ENCODE assay signal across 28 cellular contexts in genomic region chr10:30079423-30079822, GRCh38. TPM values are rescaled to one million over a fixed set of nuclear protein-coding genes. Genes with fewer than 3 reads are reported as not detected.
"Had no signal": no experiment of that assay in that cellular context is flagged by ENCODE, and none has a peak within 500 bp of the region (broad histone marks: within the 10 kb centered on the region; RNA-seq: fewer than 3 reads in every experiment).

No MANE protein-coding gene starts in this region.

- ATAC-seq: activated CD8-positive, alpha-beta memory T cell treated with anti-CD3 and anti-CD28 coated beads, Interleukin-2, amount 10 ng/mL, durations not matched to agents 7 days and 5 days; Panc1; Right ventricle myocardium inferior; T-helper 17 cell had no signal

- H3K9me3 ChIP-seq: breast epithelium had no signal

- H3K4me1 ChIP-seq: breast epithelium had no signal

- H3K27me3 ChIP-seq: breast epithelium, MG63 had no signal

- H3K4me3 ChIP-seq: breast epithelium, MG63, SK-N-MC had no signal

- DNase-seq: activated B cell treated with CpG ODN at 0.5 μM for 24 hours; activated CD4-positive, alpha-beta T cell treated with anti-CD3 and anti-CD28 coated beads for 1 hour; activated CD4-positive, alpha-beta T cell treated with anti-CD3 and anti-CD28 coated beads, Interleukin-2, amount 10 ng/mL, durations not matched to agents 24 days and 14 days; activated CD4-positive, alpha-beta T cell treated with anti-CD3 and anti-CD28 coated beads, Interleukin-2, amount 50 U/mL, for 48 hours; activated CD8-positive, alpha-beta memory T cell treated with anti-CD3 and anti-CD28 coated beads, Interleukin-2, amount 10 ng/mL, durations not matched to agents 7 days and 5 days; activated effector memory CD4-positive, alpha-beta T cell treated with Interleukin-2 at 50 U/mL for 16 hours; activated naive CD4-positive, alpha-beta T cell; activated T-cell treated with anti-CD3 and anti-CD28 coated beads, Interleukin-2, amount 50 U/mL, for 24 hours; aorta; caudate nucleus; MG63; MV-4-11; NCI-H1105; NCI-H1436; NCI-H1694 treated with DMSO at 0.1 percent for 48 hours; NCI-H2029 treated with DMSO at 0.1 percent for 48 hours; NCI-H345; NCI-H510A; NCI-H526 treated with DMSO at 0.1 percent for 48 hours; NCI-H82; OCI-M1; RPMI8226; T-helper 17 cell; T-helper 9 cell had no signal

- H3K36me3 ChIP-seq: breast epithelium, MG63 had no signal

- H3K27ac ChIP-seq: breast epithelium, SK-N-MC had no signal

RNA-seq across cellular contexts. Expression of gene JCAD, which starts 20.0 kb away (rescaled TPM):
- total RNA-seq: activated B cell treated with CpG ODN at 0.5 μM for 24 hours had no signal
